ENCODE assay signal across 1 cellular context in genomic region chr1:153553096-153553495, GRCh38.
TF ChIP-seq lines count a peak whose summit lies in the region.

No MANE protein-coding gene starts in this region.

TF ChIP-seq in SK-N-SH treated with all-trans-retinoic acid at 6 μM for 48 hours, 23 proteins besides CTCF, POLR2A, EP300 and RAD21 (continued from another document):
- TF ChIP-seq TSHZ2 (CRISPR knock-in tag; IDR thresholded peaks at IDR 0.05): no peak
- TF ChIP-seq ZC3H10 (CRISPR knock-in tag; IDR thresholded peaks at IDR 0.05): no peak
- TF ChIP-seq PATZ1 (CRISPR knock-in tag; IDR thresholded peaks at IDR 0.05; ENCODE audit: borderline replicate concordance): no peak
- TF ChIP-seq ZNF8 (CRISPR knock-in tag; IDR thresholded peaks at IDR 0.05): no peak
- no peak for TF ChIP-seq ARNTL (CRISPR knock-in tag; IDR thresholded peaks at IDR 0.05; ENCODE audit: borderline replicate concordance, low read depth)
- TF ChIP-seq ISL1 (CRISPR knock-in tag; IDR thresholded peaks at IDR 0.05): no peak
- no peak for TF ChIP-seq ZFP30 (CRISPR knock-in tag; IDR thresholded peaks at IDR 0.05)
TF ChIP-seq in SK-N-SH treated with all-trans-retinoic acid at 6 μM for 48 hours: peak in this region for 0.
